In genomic region chr7:66043681-66044497, GRCh38 we compare ENCODE assay signal across 8 cellular contexts. TPM values are rescaled to one million over a fixed set of nuclear protein-coding genes. Genes with fewer than 3 reads are reported as not detected.
DNase-seq lines count a peak whose midpoint lies in the region; ATAC-seq and TF ChIP-seq lines count a peak whose summit lies in the region.

No MANE protein-coding gene starts in this region.

- H3K4me1 ChIP-seq in mesodermal cell (ENCODE audit: control insufficient read depth, insufficient read depth, low read length, poor library complexity, severe bottlenecking) = peaks cover 2% of the 10 kb centered on the region

- CTCF ChIA-PET in activated CD4-positive, alpha-beta T cell treated with anti-CD3 and anti-CD28 coated beads, Interleukin-2, amount 10 ng/mL, durations not matched to agents 7 days and 5 days (lab: Charles Lee) = interaction anchor here (0.6 kb wide), 1 partner anchor 451 kb away, joined by 4 read pairs; no protein-coding TSS in a partner anchor

- TF ChIP-seq CTCF in epithelial cell of esophagus (IDR thresholded peaks at IDR 0.05; ENCODE audit: insufficient read depth, low read depth, low read length, missing control alignments) (no peak), chondrocyte (IDR thresholded peaks at IDR 0.05) (no peak)

- DNase-seq in ACHN = peak; percentile 47
- peak; percentile 25 for DNase-seq in activated CD4-positive, alpha-beta T cell treated with anti-CD3 and anti-CD28 coated beads, Interleukin-2, amount 10 ng/mL, durations not matched to agents 7 days and 5 days
- peak; percentile 43 for DNase-seq in epithelial cell of esophagus (ENCODE audit: low read depth)
- peak; percentile 41 for DNase-seq in stimulated activated naive CD8-positive, alpha-beta T cell treated with anti-CD3 and anti-CD28 coated beads, Interleukin-15, Interleukin-2, amounts not matched to agents 100 U/mL and 50 U/mL, for 24 hours
- DNase-seq in chondrocyte (ENCODE audit: low spot score) = no peak

- peak overlapping the region; percentile 30 for H3K4me3 ChIP-seq in epithelial cell of esophagus (ENCODE audit: low read length)
- peak overlapping the region; percentile 33 for H3K4me3 ChIP-seq in mesodermal cell (ENCODE audit: extremely low read depth, insufficient read depth, low read length, poor library complexity, severe bottlenecking)

- H3K4me1 Mint-ChIP-seq in activated CD4-positive, alpha-beta T cell treated with anti-CD3 and anti-CD28 coated beads, Interleukin-2, amount 10 ng/mL, durations not matched to agents 7 days and 5 days = peaks cover 3% of the 10 kb centered on the region
- peaks cover 4% of the 10 kb centered on the region for H3K4me1 Mint-ChIP-seq in chondrocyte (ENCODE audit: low read depth)

- ATAC-seq in GM19463 (IDR thresholded peaks at IDR 0.05; ENCODE audit: unreplicated experiment) = peak; percentile 59
- peak; percentile 11 for ATAC-seq in stimulated activated naive CD8-positive, alpha-beta T cell treated with anti-CD3 and anti-CD28 coated beads, Interleukin-15, Interleukin-2, amounts not matched to agents 100 U/mL and 50 U/mL, for 24 hours
- no peak for ATAC-seq in SK-N-SH treated with all-trans-retinoic acid at 6 μM for 48 hours

- H3K27ac Mint-ChIP-seq in activated CD4-positive, alpha-beta T cell treated with anti-CD3 and anti-CD28 coated beads, Interleukin-2, amount 10 ng/mL, durations not matched to agents 7 days and 5 days = no peak overlapping the region
- no peak overlapping the region for H3K27ac Mint-ChIP-seq in chondrocyte (ENCODE audit: unreplicated experiment)

- no peaks in the 10 kb centered on the region for H3K9me3 Mint-ChIP-seq in activated CD4-positive, alpha-beta T cell treated with anti-CD3 and anti-CD28 coated beads, Interleukin-2, amount 10 ng/mL, durations not matched to agents 7 days and 5 days
- H3K9me3 Mint-ChIP-seq in chondrocyte (ENCODE audit: low read depth) = peaks cover 3% of the 10 kb centered on the region

- in situ Hi-C loops in ACHN (cut with HindIII; ENCODE audit: low pct_ligation_motif_present, low pct_unique_long_range_greater_than_20kb, low sequenced_read_pairs) = no loop called here

- POLR2A ChIA-PET in activated CD4-positive, alpha-beta T cell treated with anti-CD3 and anti-CD28 coated beads, Interleukin-2, amount 10 ng/mL, durations not matched to agents 7 days and 5 days (lab: Charles Lee) = no interaction called here

- no peaks in the 10 kb centered on the region for H3K36me3 ChIP-seq in mesodermal cell (ENCODE audit: control insufficient read depth, insufficient read depth, low read length)

- H3K4me3 Mint-ChIP-seq in activated CD4-positive, alpha-beta T cell treated with anti-CD3 and anti-CD28 coated beads, Interleukin-2, amount 10 ng/mL, durations not matched to agents 7 days and 5 days = peak overlapping the region; percentile 59
- no peak overlapping the region for H3K4me3 Mint-ChIP-seq in chondrocyte (ENCODE audit: unreplicated experiment)

- no peaks in the 10 kb centered on the region for H3K36me3 Mint-ChIP-seq in activated CD4-positive, alpha-beta T cell treated with anti-CD3 and anti-CD28 coated beads, Interleukin-2, amount 10 ng/mL, durations not matched to agents 7 days and 5 days (ENCODE audit: low read depth)
- no peaks in the 10 kb centered on the region for H3K36me3 Mint-ChIP-seq in chondrocyte (ENCODE audit: low read depth)

- 17% methylated on average over 21 to 34 of the region's 49 CpGs for WGBS in mesodermal cell (ENCODE audit: insufficient coverage in 2 of 2), 2 experiments

- no peaks in the 10 kb centered on the region for H3K9me3 ChIP-seq in mesodermal cell (ENCODE audit: control insufficient read depth, low read length)

- H3K27ac ChIP-seq in mesodermal cell (ENCODE audit: low read depth, low read length, severe bottlenecking) = no peak overlapping the region

- H3K27me3 Mint-ChIP-seq in activated CD4-positive, alpha-beta T cell treated with anti-CD3 and anti-CD28 coated beads, Interleukin-2, amount 10 ng/mL, durations not matched to agents 7 days and 5 days = peaks cover 18% of the 10 kb centered on the region
- no peaks in the 10 kb centered on the region for H3K27me3 Mint-ChIP-seq in chondrocyte (ENCODE audit: low read depth)

TF ChIP-seq in SK-N-SH treated with all-trans-retinoic acid at 6 μM for 48 hours, 23 proteins besides CTCF, POLR2A, EP300 and RAD21:
- TF ChIP-seq ESRRG (CRISPR knock-in tag; IDR thresholded peaks at IDR 0.05) (no peak), TSHZ2 (CRISPR knock-in tag; IDR thresholded peaks at IDR 0.05) (no peak), ZNF565 (CRISPR knock-in tag; conservative IDR thresholded peaks at IDR 0.05; ENCODE audit: low read depth) (no peak), ZNF8 (CRISPR knock-in tag; IDR thresholded peaks at IDR 0.05) (no peak), POU6F1 (CRISPR knock-in tag; IDR thresholded peaks at IDR 0.05; ENCODE audit: borderline replicate concordance, low read depth) (no peak), ZFP3 (CRISPR knock-in tag; IDR thresholded peaks at IDR 0.05) (no peak)

RNA-seq across cellular contexts. Expression of gene ASL, which starts 31.7 kb away (rescaled TPM):
- total RNA-seq in activated CD4-positive, alpha-beta T cell treated with anti-CD3 and anti-CD28 coated beads, Interleukin-2, amount 10 ng/mL, durations not matched to agents 7 days and 5 days = 10 to 100 TPM; 16.5 to 24.1 TPM
- polyA plus RNA-seq in mesodermal cell (2013, experiment 1 of 2) = 22.3 TPM
- polyA plus RNA-seq in mesodermal cell (2013, experiment 2 of 2) = 18.0 TPM
- total RNA-seq in chondrocyte = 24.0 to 26.1 TPM (median 25.5 TPM) in 3 replicates
